In genomic region chr19:506404-507285, GRCh38 we compare ENCODE assay signal across 1 cellular context.
A peak's percentile ranks its signal among the peaks of the same experiment; 100 is the strongest.
TF ChIP-seq lines count a peak whose summit lies in the region.

No MANE protein-coding gene starts in this region.

TF ChIP-seq in K562, 482 proteins besides CTCF, POLR2A, EP300 and RAD21 (continued from another document and continues in another):
- TF ChIP-seq ZNF121 (CRISPR knock-in tag; conservative IDR thresholded peaks at IDR 0.05) (no peak), ETV1 (tag; conservative IDR thresholded peaks at IDR 0.05; ENCODE audit: low read depth) (peak; percentile 55), DPF2 (IDR thresholded peaks at IDR 0.05) (no peak), NFIC (IDR thresholded peaks at IDR 0.05) (no peak), MEF2A (IDR thresholded peaks at IDR 0.05; ENCODE audit: control insufficient read depth, low read depth, low read length) (no peak), KDM2B (CRISPR knock-in tag; IDR thresholded peaks at IDR 0.05) (0 out of 2 replicates have a peak, but pooled peaks have one; percentile 28), ESRRA (IDR thresholded peaks at IDR 0.05; ENCODE audit: borderline replicate concordance, low read depth) (peak; percentile 28; the same call in 1 of the 2 replicates), TCFL5 (CRISPR knock-in tag; conservative IDR thresholded peaks at IDR 0.05) (no peak), FOXJ2 (tag; IDR thresholded peaks at IDR 0.05) (no peak), ADNP (tag; IDR thresholded peaks at IDR 0.05) (no peak), SOX6 (IDR thresholded peaks at IDR 0.05) (no peak), MEIS2 (IDR thresholded peaks at IDR 0.05; ENCODE audit: partially characterized antibody) (peak; percentile 67), HNRNPK (IDR thresholded peaks at IDR 0.05; ENCODE audit: low read depth, low read length, poor library complexity, severe bottlenecking) (no peak), HCFC1 (IDR thresholded peaks at IDR 0.05; ENCODE audit: low read depth, low read length) (no peak), YY1 (IDR thresholded peaks at IDR 0.05; ENCODE audit: borderline replicate concordance in 1 of 3, control insufficient read depth in 1 of 3, extremely low read depth in 1 of 3, insufficient read depth in 3 of 3, insufficient read length in 1 of 3, insufficient replicate concordance in 2 of 3, low read depth in 1 of 3, low read length in 2 of 3) (peak in 1 of 3 experiments; percentile 47), KLF16 (IDR thresholded peaks at IDR 0.05) (peak; percentile 36; the same call in 1 of the 2 replicates), NFYB (IDR thresholded peaks at IDR 0.05; ENCODE audit: extremely low read depth, insufficient read length) (peak; percentile 42), TAF9B (IDR thresholded peaks at IDR 0.05; ENCODE audit: partially characterized antibody) (no peak), CREBBP (IDR thresholded peaks at IDR 0.05; ENCODE audit: low read depth, low read length) (no peak), FIP1L1 (IDR thresholded peaks at IDR 0.05; ENCODE audit: low read depth, low read length, poor library complexity, severe bottlenecking) (peak; percentile 46), TAL1 (IDR thresholded peaks at IDR 0.05) (no peak), LCOR (CRISPR knock-in tag; IDR thresholded peaks at IDR 0.05) (no peak), CBFA2T2 (conservative IDR thresholded peaks at IDR 0.05) (no peak), SP1 (CRISPR knock-in tag; IDR thresholded peaks at IDR 0.05) (peak; percentile 75), GTF2A2 (tag; IDR thresholded peaks at IDR 0.05) (no peak), DEAF1 (CRISPR knock-in tag; IDR thresholded peaks at IDR 0.05) (no peak), RCOR1 (IDR thresholded peaks at IDR 0.05; ENCODE audit: borderline replicate concordance in 1 of 2, low read depth in 2 of 2, low read length in 2 of 2) (peak; percentile 69 to 94; a peak in 2 of 4 replicates), ZBTB2 (IDR thresholded peaks at IDR 0.05) (peak; percentile 90), SETDB1 (IDR thresholded peaks at IDR 0.05; ENCODE audit: low read length) (no peak), ZMIZ1 (IDR thresholded peaks at IDR 0.05; ENCODE audit: low read depth in 2 of 2, low read length in 2 of 2) (0 out of 4 replicates have a peak, but pooled peaks of 1 of the 2 experiments have one; percentile 0), E2F1 (CRISPR knock-in tag; IDR thresholded peaks at IDR 0.05) (0 out of 2 replicates have a peak, but pooled peaks have one; percentile 54), HNRNPLL (IDR thresholded peaks at IDR 0.05; ENCODE audit: low read depth, low read length, poor library complexity, severe bottlenecking) (no peak), ARID1B (IDR thresholded peaks at IDR 0.05) (no peak), MAFF (IDR thresholded peaks at IDR 0.05; ENCODE audit: low read length) (no peak), NFE2L1 (tag; IDR thresholded peaks at IDR 0.05; ENCODE audit: borderline replicate concordance, low read depth) (no peak), RB1 (IDR thresholded peaks at IDR 0.05; ENCODE audit: low read depth) (peak; percentile 96), CBFB (CRISPR knock-in tag; IDR thresholded peaks at IDR 0.05) (peak; percentile 76; the same call in 1 of the 2 replicates), FOXA3 (CRISPR knock-in tag; conservative IDR thresholded peaks at IDR 0.05 in 1 of 2, IDR thresholded peaks at IDR 0.05 in 1 of 2) (no peak), ZNF253 (CRISPR knock-in tag; conservative IDR thresholded peaks at IDR 0.05) (no peak), HLTF (IDR thresholded peaks at IDR 0.05) (no peak), ZNF41 (CRISPR knock-in tag; conservative IDR thresholded peaks at IDR 0.05) (no peak), BHLHE40 (IDR thresholded peaks at IDR 0.05; ENCODE audit: low read length) (peak; percentile 10; the same call in 1 of the 2 replicates), SMAD2 (IDR thresholded peaks at IDR 0.05; ENCODE audit: low read depth, low read length) (no peak), ATF3 (IDR thresholded peaks at IDR 0.05) (no peak; the same call in 1 of the 2 replicates), ATF3 (CRISPR knock-in tag; conservative IDR thresholded peaks at IDR 0.05) (no peak), ELF1 (tag; IDR thresholded peaks at IDR 0.05) (no peak), JUND (IDR thresholded peaks at IDR 0.05; ENCODE audit: borderline replicate concordance, low read depth, low read length) (0 out of 2 replicates have a peak, but pooled peaks have one; percentile 3), JUND (tag; IDR thresholded peaks at IDR 0.05; ENCODE audit: borderline replicate concordance, low read depth, low read length) (peak; percentile 54; the same call in 2 of the 3 replicates), POLR2G (IDR thresholded peaks at IDR 0.05; ENCODE audit: low read depth, low read length) (peak; percentile 73)
- TF ChIP-seq, protein P1, sequence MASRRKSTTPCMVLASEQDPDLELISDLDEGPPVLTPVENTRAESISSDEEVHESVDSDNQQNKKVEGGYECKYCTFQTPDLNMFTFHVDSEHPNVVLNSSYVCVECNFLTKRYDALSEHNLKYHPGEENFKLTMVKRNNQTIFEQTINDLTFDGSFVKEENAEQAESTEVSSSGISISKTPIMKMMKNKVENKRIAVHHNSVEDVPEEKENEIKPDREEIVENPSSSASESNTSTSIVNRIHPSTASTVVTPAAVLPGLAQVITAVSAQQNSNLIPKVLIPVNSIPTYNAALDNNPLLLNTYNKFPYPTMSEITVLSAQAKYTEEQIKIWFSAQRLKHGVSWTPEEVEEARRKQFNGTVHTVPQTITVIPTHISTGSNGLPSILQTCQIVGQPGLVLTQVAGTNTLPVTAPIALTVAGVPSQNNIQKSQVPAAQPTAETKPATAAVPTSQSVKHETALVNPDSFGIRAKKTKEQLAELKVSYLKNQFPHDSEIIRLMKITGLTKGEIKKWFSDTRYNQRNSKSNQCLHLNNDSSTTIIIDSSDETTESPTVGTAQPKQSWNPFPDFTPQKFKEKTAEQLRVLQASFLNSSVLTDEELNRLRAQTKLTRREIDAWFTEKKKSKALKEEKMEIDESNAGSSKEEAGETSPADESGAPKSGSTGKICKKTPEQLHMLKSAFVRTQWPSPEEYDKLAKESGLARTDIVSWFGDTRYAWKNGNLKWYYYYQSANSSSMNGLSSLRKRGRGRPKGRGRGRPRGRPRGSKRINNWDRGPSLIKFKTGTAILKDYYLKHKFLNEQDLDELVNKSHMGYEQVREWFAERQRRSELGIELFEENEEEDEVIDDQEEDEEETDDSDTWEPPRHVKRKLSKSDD (conservative IDR thresholded peaks at IDR 0.05; ENCODE audit: low read length) = no peak
- TF ChIP-seq, protein P2, sequence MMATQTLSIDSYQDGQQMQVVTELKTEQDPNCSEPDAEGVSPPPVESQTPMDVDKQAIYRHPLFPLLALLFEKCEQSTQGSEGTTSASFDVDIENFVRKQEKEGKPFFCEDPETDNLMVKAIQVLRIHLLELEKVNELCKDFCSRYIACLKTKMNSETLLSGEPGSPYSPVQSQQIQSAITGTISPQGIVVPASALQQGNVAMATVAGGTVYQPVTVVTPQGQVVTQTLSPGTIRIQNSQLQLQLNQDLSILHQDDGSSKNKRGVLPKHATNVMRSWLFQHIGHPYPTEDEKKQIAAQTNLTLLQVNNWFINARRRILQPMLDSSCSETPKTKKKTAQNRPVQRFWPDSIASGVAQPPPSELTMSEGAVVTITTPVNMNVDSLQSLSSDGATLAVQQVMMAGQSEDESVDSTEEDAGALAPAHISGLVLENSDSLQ (IDR thresholded peaks at IDR 0.05) = peak; percentile 71
- TF ChIP-seq, protein P3, sequence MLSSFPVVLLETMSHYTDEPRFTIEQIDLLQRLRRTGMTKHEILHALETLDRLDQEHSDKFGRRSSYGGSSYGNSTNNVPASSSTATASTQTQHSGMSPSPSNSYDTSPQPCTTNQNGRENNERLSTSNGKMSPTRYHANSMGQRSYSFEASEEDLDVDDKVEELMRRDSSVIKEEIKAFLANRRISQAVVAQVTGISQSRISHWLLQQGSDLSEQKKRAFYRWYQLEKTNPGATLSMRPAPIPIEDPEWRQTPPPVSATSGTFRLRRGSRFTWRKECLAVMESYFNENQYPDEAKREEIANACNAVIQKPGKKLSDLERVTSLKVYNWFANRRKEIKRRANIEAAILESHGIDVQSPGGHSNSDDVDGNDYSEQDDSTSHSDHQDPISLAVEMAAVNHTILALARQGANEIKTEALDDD (IDR thresholded peaks at IDR 0.05) = peak; percentile 60; the same call in 1 of the 2 replicates
- TF ChIP-seq, protein P4, sequence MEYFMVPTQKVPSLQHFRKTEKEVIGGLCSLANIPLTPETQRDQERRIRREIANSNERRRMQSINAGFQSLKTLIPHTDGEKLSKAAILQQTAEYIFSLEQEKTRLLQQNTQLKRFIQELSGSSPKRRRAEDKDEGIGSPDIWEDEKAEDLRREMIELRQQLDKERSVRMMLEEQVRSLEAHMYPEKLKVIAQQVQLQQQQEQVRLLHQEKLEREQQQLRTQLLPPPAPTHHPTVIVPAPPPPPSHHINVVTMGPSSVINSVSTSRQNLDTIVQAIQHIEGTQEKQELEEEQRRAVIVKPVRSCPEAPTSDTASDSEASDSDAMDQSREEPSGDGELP (CRISPR knock-in tag; IDR thresholded peaks at IDR 0.05; ENCODE audit: borderline replicate concordance) = peak; percentile 82
